ENCODE assay signal across 9 cellular contexts in genomic region chr9:133371261-133371711, GRCh38. TPM values are rescaled to one million over a fixed set of nuclear protein-coding genes. Genes with fewer than 3 reads are reported as not detected.
A peak's percentile ranks its signal among the peaks of the same experiment; 100 is the strongest.
DNase-seq lines count a peak whose midpoint lies in the region; ATAC-seq and TF ChIP-seq lines count a peak whose summit lies in the region.
"Had no signal": no experiment of that assay in that cellular context is flagged by ENCODE, and none has a peak within 500 bp of the region (broad histone marks: within the 10 kb centered on the region; RNA-seq: fewer than 3 reads in every experiment).

No MANE protein-coding gene starts in this region.

- DNase-seq in MCF 10A (ENCODE audit: unreplicated experiment) (no peak), breast epithelium (ENCODE audit: low spot score in 2 of 2) (no peak), adipocyte (ENCODE audit: low read depth) (no peak), nephron progenitor cell (no peak), retina (no peak)

- peak overlapping the region; percentile 53 for H3K9ac ChIP-seq in adipocyte (ENCODE audit: low read length)

- H3K4me1 Mint-ChIP-seq in MCF 10A (ENCODE audit: insufficient read depth, unreplicated experiment) (peaks cover 39% of the 10 kb centered on the region), nephron progenitor cell (peaks cover 68% of the 10 kb centered on the region)

- H3K36me3 Mint-ChIP-seq in MCF 10A (ENCODE audit: insufficient read depth, unreplicated experiment): peaks cover 64% of the 10 kb centered on the region
- H3K36me3 Mint-ChIP-seq in nephron progenitor cell (ENCODE audit: low read depth): no peaks in the 10 kb centered on the region

- no peaks in the 10 kb centered on the region for H3K27me3 ChIP-seq in breast epithelium
- H3K27me3 ChIP-seq in adipocyte (replicated peaks; ENCODE audit: control insufficient read depth, insufficient read depth, low read length): no peaks in the 10 kb centered on the region
- H3K27me3 ChIP-seq: gastroesophageal sphincter had no signal

- CTCF ChIA-PET in MCF 10A (lab: Yijun Ruan, JAX): interaction anchor here (1.0 to 1.4 kb wide), 2 partner anchors 12 to 16 kb away, joined by 3 to 4 read pairs; partner anchors contain the start of genes SURF1 and SURF2

- H3K9me3 Mint-ChIP-seq in MCF 10A (ENCODE audit: unreplicated experiment) (no peaks in the 10 kb centered on the region), nephron progenitor cell (no peaks in the 10 kb centered on the region)

- ATAC-seq in GM19324 (IDR thresholded peaks at IDR 0.05; ENCODE audit: low FRiP score, unreplicated experiment) (no peak), HG03095 (IDR thresholded peaks at IDR 0.05; ENCODE audit: unreplicated experiment) (no peak), GM18907 (IDR thresholded peaks at IDR 0.05; ENCODE audit: unreplicated experiment) (no peak)
- ATAC-seq: gastroesophageal sphincter had no signal

- H3K4me1 ChIP-seq in breast epithelium (peaks cover 0 to 29% of the 10 kb centered on the region in 2 donors), adipocyte (ENCODE audit: control insufficient read depth, insufficient read depth, low read length) (peaks cover 69% of the 10 kb centered on the region)

- TF ChIP-seq CTCF in MCF 10A (IDR thresholded peaks at IDR 0.05; ENCODE audit: unreplicated experiment) (no peak), breast epithelium (IDR thresholded peaks at IDR 0.05) (no peak), nephron progenitor cell (IDR thresholded peaks at IDR 0.05) (no peak)

- peak overlapping the region; percentile 49 for H3K27ac Mint-ChIP-seq in MCF 10A (ENCODE audit: low read depth, unreplicated experiment)
- peak overlapping the region; percentile 71 for H3K27ac Mint-ChIP-seq in nephron progenitor cell

- H3K9me3 ChIP-seq in breast epithelium (no peaks in the 10 kb centered on the region), adipocyte (ENCODE audit: control insufficient read depth, low read length) (no peaks in the 10 kb centered on the region)
- H3K9me3 ChIP-seq: gastroesophageal sphincter had no signal

- H3K27ac ChIP-seq in breast epithelium: no peak overlapping the region
- H3K27ac ChIP-seq: gastroesophageal sphincter had no signal

- H3K27me3 Mint-ChIP-seq in MCF 10A (ENCODE audit: insufficient read depth, unreplicated experiment): no peaks in the 10 kb centered on the region
- no peaks in the 10 kb centered on the region for H3K27me3 Mint-ChIP-seq in nephron progenitor cell (ENCODE audit: low read depth, poor library complexity)

- H3K4me3 Mint-ChIP-seq in MCF 10A (ENCODE audit: unreplicated experiment) (no peak overlapping the region), nephron progenitor cell (no peak overlapping the region)

- POLR2A ChIA-PET in MCF 10A (lab: Yijun Ruan, JAX): interaction anchor here (6.4 kb wide), 1 partner anchor 16 kb away, joined by 65 read pairs; the partner anchor contains the start of genes SURF1 and SURF2

- peak overlapping the region in 1 of 3 donors; percentile 14 for H3K4me3 ChIP-seq in breast epithelium
- peak overlapping the region; percentile 20 for H3K4me3 ChIP-seq in adipocyte (ENCODE audit: low read length)
- H3K4me3 ChIP-seq: gastroesophageal sphincter had no signal

- intact Hi-C loops in MCF 10A (cut with micrococcal nuclease): no loop called here
- intact Hi-C loops in breast epithelium (cut with DNase I; ENCODE audit: low total_unique reads): no loop called here

- H3K36me3 ChIP-seq in breast epithelium (no peaks in the 10 kb centered on the region), adipocyte (ENCODE audit: control insufficient read depth, insufficient read depth, low read length, severe bottlenecking) (peaks cover 41% of the 10 kb centered on the region)

- BruUV-seq in MCF 10A (replicated peaks; lab: Mats Ljungman, UMichigan): no TSS peak

- no peak for TF ChIP-seq POLR2A in breast epithelium (IDR thresholded peaks at IDR 0.05)

RNA-seq across cellular contexts. Expression of gene SURF4, which starts 4.6 kb away (rescaled TPM):
- total RNA-seq in MCF 10A (2022) (198 and 226 TPM in 2 replicates), breast epithelium (100 to 1,000 TPM; 109 to 164 (median 133) TPM)

RNA-seq across cellular contexts. Expression of gene STKLD1, which starts 4.9 kb away (rescaled TPM):
- total RNA-seq in MCF 10A (2022): 1.3 TPM in 2 replicates
- 1 to 10 TPM in 1 of 3 donors, under 1 TPM in 2; 0.59 to 3.9 (median 0.96) TPM for total RNA-seq in breast epithelium

RNA-seq across cellular contexts. Expression of gene SURF2, which starts 14.9 kb away (rescaled TPM):
- total RNA-seq in MCF 10A (2022) (28.2 and 39.5 TPM in 2 replicates), breast epithelium (10 to 100 TPM; 16.7 to 25.9 (median 25.2) TPM)

RNA-seq across cellular contexts. Expression of gene SURF1, which starts 15.0 kb away (rescaled TPM):
- total RNA-seq in MCF 10A (2022) (30.8 and 31.2 TPM in 2 replicates), breast epithelium (10 to 100 TPM; 45.9 to 61.4 (median 46.8) TPM)

RNA-seq across cellular contexts. Expression of gene RPL7A, which starts 23.3 kb away (rescaled TPM):
- total RNA-seq in MCF 10A (2022) (2,129 and 2,395 TPM in 2 replicates), breast epithelium (1,000 to 10,000 TPM; 2,020 to 2,813 (median 2,212) TPM)
